9 cellular contexts compared by ENCODE assay signal in the genomic region with DNA sequence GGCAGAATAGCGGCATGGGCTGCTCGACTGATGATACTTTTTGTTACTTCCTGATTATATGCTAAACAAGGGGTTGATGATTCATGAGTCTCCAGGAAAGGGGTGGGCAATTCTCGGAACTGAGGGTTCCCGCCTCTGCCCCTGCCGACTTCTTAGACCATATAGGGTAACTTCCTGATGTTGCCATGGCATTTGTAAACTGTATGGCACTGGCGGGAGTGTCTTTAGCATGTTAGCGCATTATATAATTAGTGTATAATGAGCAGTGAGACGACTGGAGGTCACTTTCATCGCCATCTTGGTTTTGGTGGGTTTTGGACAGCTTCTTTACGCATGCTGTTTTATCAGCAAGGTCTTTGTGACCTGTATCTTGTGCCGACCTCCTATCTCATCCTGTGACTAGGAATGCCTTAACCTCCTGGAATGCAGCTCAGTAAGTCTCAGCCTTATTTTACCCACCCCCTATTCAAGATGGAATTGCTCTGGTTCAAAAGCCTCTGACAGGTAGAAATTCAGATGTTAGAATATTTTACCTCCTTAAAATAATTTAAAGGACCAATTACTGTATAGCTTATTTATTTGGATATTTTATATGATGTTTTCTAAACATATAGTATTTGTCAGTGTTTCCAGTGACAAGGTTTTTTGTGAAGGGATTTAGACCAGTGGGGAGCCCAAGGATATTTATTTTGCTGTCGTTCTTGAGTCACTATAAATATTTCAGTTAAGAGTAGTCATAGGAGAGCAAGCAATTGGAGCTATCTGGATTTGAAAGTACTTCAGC.
A peak's percentile ranks its signal among the peaks of the same experiment; 100 is the strongest.
DNase-seq lines count a peak whose midpoint lies in the region; ATAC-seq, FAIRE-seq and TF ChIP-seq lines count a peak whose summit lies in the region.
"Had no signal": no experiment of that assay in that cellular context is flagged by ENCODE, and none has a peak within 500 bp of the region (broad histone marks: within the 10 kb centered on the region; RNA-seq: fewer than 3 reads in every experiment).

No MANE protein-coding gene starts in this region.

- H3K4me1 ChIP-seq in HCT116 (ENCODE audit: control insufficient read depth in 1 of 2, insufficient read depth in 2 of 2, low read length in 2 of 2): peaks cover 59 to 94% of the 10 kb centered on the region in 2 experiments

- H3K36me3 ChIP-seq in HCT116 (ENCODE audit: control insufficient read depth in 1 of 2, insufficient read depth in 2 of 2, low read length in 2 of 2): no peaks in the 10 kb centered on the region

- H3K79me2 ChIP-seq in HCT116 (ENCODE audit: insufficient read depth, low read length): no peaks in the 10 kb centered on the region

- TF ChIP-seq RAD21 in HCT116 (IDR thresholded peaks at IDR 0.05; ENCODE audit: low read depth): no peak

- no peaks in the 10 kb centered on the region for H3K27me3 ChIP-seq in HCT116 (ENCODE audit: insufficient read depth, low read length)

- RAD21 ChIA-PET in HCT116 (lab: Charles Lee; ENCODE audit: low non-redundant PET in 1 of 2, low total read pairs in 2 of 2, uncharacterized antibody in 2 of 2, unreplicated experiment in 2 of 2): interaction anchor here in 1 of 2 experiments (0.8 kb wide), 1 partner anchor 38 kb away, joined by 3 read pairs; no protein-coding TSS in a partner anchor

- H3K4me2 ChIP-seq in HCT116 (ENCODE audit: low read length): peak overlapping the region; percentile 80

- TF ChIP-seq POLR2A in HCT116 (IDR thresholded peaks at IDR 0.05; ENCODE audit: borderline replicate concordance, extremely low read depth, insufficient read depth, insufficient read length): peak; percentile 29

- ATAC-seq in HCT116 (peak; percentile 70), GM21825 (IDR thresholded peaks at IDR 0.05; ENCODE audit: unreplicated experiment) (no peak)

- peak overlapping the region; percentile 82 for H2AFZ ChIP-seq in HCT116 (ENCODE audit: low read depth, low read length, poor library complexity, severe bottlenecking)

- intact Hi-C loops in HCT116 (cut with micrococcal nuclease): loop anchor here (2.0 to 5.0 kb wide), 3 partner anchors 56 to 233 kb away; a partner anchor contains a TSS

- H3K9me3 ChIP-seq in HCT116 (ENCODE audit: control insufficient read depth in 1 of 2, insufficient read depth in 1 of 2, low read depth in 1 of 2, low read length in 2 of 2): no peaks in the 10 kb centered on the region

- H4K20me1 ChIP-seq in HCT116 (ENCODE audit: insufficient read depth): no peaks in the 10 kb centered on the region

- H3K27ac ChIP-seq in HCT116 (ENCODE audit: low read depth, low read length): peak overlapping the region; percentile 87

- FAIRE-seq in RCC 7860 (lab: Jason Lieb, UNC): peak; percentile 78
- no peak for FAIRE-seq in frontal cortex (lab: Jason Lieb, UNC)
- FAIRE-seq: small intestine had no signal

- BruUV-seq in HCT116 (replicated peaks; lab: Mats Ljungman, UMichigan): TSS peak; percentile 70

- CTCF ChIA-PET in HCT116 (lab: Charles Lee): interaction anchor here (0.6 to 1.7 kb wide), 3 partner anchors 38 to 312 kb away, joined by 3 to 8 read pairs (median 6); no protein-coding TSS in a partner anchor

- DNase-seq in HCT116 (ENCODE audit: low read depth, low spot score): peak; percentile 84
- peak; percentile 93 for DNase-seq in RCC 7860 (ENCODE audit: low spot score)
- DNase-seq in cerebellar cortex (ENCODE audit: low spot score): peak; percentile 86
- DNase-seq in stimulated activated CD4-positive, alpha-beta T cell treated with anti-CD3 and anti-CD28 coated beads, Interleukin-1b, Interleukin-23, amount 100 ng/mL, for 48 hours: peak; percentile 53
- DNase-seq in NCI-H1092 treated with DMSO at 0.1 percent for 48 hours (lab: John Stamatoyannopoulos, UW): no peak
- DNase-seq in frontal cortex (ENCODE audit: low spot score in 2 of 2): no peak
- DNase-seq in amygdala (lab: John Stamatoyannopoulos, UW): no peak
- DNase-seq: small intestine had no signal

- H3K9ac ChIP-seq in HCT116 (ENCODE audit: low read length): peak overlapping the region; percentile 63

- H3K4me3 ChIP-seq in HCT116 (replicated peaks in 1 of 2; ENCODE audit: low read depth in 1 of 2, low read length in 2 of 2): peak overlapping the region; percentile 6 to 51

- POLR2A ChIA-PET in HCT116 (lab: Charles Lee): interaction anchor here (1.2 to 2.0 kb wide), 3 partner anchors 8 to 38 kb away, joined by 3 to 6 read pairs (median 3); no protein-coding TSS in a partner anchor

- no peak for TF ChIP-seq CTCF in HCT116 (IDR thresholded peaks at IDR 0.05 in 2 of 3, conservative IDR thresholded peaks at IDR 0.05 in 1 of 3; ENCODE audit: borderline replicate concordance in 1 of 3, insufficient read depth in 1 of 3, low read depth in 2 of 3, low read length in 2 of 3)

- no peaks in the 10 kb centered on the region for H3K9me2 ChIP-seq in HCT116 (ENCODE audit: insufficient read depth)

TF ChIP-seq in HCT116, 20 proteins besides CTCF, POLR2A, EP300 and RAD21:
- TF ChIP-seq, protein P1, sequence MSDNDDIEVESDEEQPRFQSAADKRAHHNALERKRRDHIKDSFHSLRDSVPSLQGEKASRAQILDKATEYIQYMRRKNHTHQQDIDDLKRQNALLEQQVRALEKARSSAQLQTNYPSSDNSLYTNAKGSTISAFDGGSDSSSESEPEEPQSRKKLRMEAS (IDR thresholded peaks at IDR 0.05): peak; percentile 38; the same call in 1 of the 2 replicates
- TF ChIP-seq FOSL1 (IDR thresholded peaks at IDR 0.05; ENCODE audit: low read depth): peak; percentile 44
- TF ChIP-seq SRF (IDR thresholded peaks at IDR 0.05; ENCODE audit: low read depth): peak; percentile 97
- TF ChIP-seq SP1 (IDR thresholded peaks at IDR 0.05; ENCODE audit: low read depth): peak; percentile 50; the same call in 1 of the 2 replicates
- TF ChIP-seq ZNF274 (IDR thresholded peaks at IDR 0.05; ENCODE audit: low read depth, low read length): no peak
- TF ChIP-seq, protein P2, sequence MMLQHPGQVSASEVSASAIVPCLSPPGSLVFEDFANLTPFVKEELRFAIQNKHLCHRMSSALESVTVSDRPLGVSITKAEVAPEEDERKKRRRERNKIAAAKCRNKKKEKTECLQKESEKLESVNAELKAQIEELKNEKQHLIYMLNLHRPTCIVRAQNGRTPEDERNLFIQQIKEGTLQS (IDR thresholded peaks at IDR 0.05): no peak
- peak; percentile 45 for TF ChIP-seq TCF7L2 (IDR thresholded peaks at IDR 0.05; ENCODE audit: borderline replicate concordance, extremely low read depth, insufficient read depth, insufficient read length)
- no peak for TF ChIP-seq ZFX (IDR thresholded peaks at IDR 0.05)
- TF ChIP-seq EZH2 (IDR thresholded peaks at IDR 0.05): no peak
- TF ChIP-seq EGR1 (IDR thresholded peaks at IDR 0.05; ENCODE audit: low read depth): no peak; the same call in 1 of the 2 replicates
- TF ChIP-seq CBX3 (IDR thresholded peaks at IDR 0.05; ENCODE audit: low read depth): no peak

Comparison
In these comparisons a context has a peak if more than half of its experiments do, and no peak if none do; other contexts are left out.
1. DNase-seq: peak in HCT116 (single experiment), RCC 7860 (single experiment), cerebellar cortex (single experiment) and stimulated activated CD4-positive, alpha-beta T cell treated with anti-CD3 and anti-CD28 coated beads, Interleukin-1b, Interleukin-23, amount 100 ng/mL, for 48 hours (single experiment); none in NCI-H1092 treated with DMSO at 0.1 percent for 48 hours (single experiment), frontal cortex (0 of 2) and amygdala (0 of 56).